1 cellular context compared by ENCODE assay signal in genomic region chr12:2152134-2152533, GRCh38.
TF ChIP-seq lines count a peak whose summit lies in the region.

No MANE protein-coding gene starts in this region.

TF ChIP-seq in GM12878, 131 proteins besides CTCF, POLR2A, EP300 and RAD21 (continued from another document):
- 0 out of 2 replicates have a peak, but pooled peaks have one; percentile 11 for TF ChIP-seq YY1 (IDR thresholded peaks at IDR 0.05; ENCODE audit: low read depth, low read length)
- TF ChIP-seq NR2F1 (conservative IDR thresholded peaks at IDR 0.05): peak; percentile 57; the same call in 1 of the 2 replicates
- no peak for TF ChIP-seq BRCA1 (IDR thresholded peaks at IDR 0.05; ENCODE audit: low read depth, low read length)
- no peak for TF ChIP-seq POLR2AphosphoS5 (IDR thresholded peaks at IDR 0.05; ENCODE audit: low read length)
- 0 out of 2 replicates have a peak, but pooled peaks have one; percentile 10 for TF ChIP-seq PAX5 (IDR thresholded peaks at IDR 0.05; ENCODE audit: borderline replicate concordance, low read depth, low read length)
- peak; percentile 65 for TF ChIP-seq IRF4 (IDR thresholded peaks at IDR 0.05; ENCODE audit: low read depth, low read length)
- TF ChIP-seq JUNB (IDR thresholded peaks at IDR 0.05): 0 out of 2 replicates have a peak, but pooled peaks have one; percentile 30
- TF ChIP-seq SMARCA5 (IDR thresholded peaks at IDR 0.05): no peak
- TF ChIP-seq NKRF (conservative IDR thresholded peaks at IDR 0.05): no peak
